Comparison of ENCODE assay signal across 1 cellular context in the genomic region with DNA sequence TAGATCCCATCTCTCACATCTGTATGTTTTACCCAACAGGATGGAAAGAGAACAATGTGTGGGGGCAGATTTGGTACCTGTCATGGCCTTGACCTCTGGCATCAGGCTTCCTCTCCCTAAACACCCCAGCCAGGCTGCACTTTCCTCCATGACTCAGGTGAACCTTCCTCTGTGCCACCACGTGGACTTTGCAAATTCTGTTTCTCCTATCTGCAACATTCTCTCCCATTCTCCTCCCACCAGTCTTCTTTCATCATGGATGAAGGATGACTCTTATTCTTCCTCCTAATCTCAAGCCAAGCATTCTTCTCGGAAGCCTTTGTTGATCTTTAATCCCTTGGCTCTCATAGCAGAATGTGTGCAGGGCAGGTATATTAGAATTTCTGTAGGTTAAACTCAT.
TF ChIP-seq lines count a peak whose summit lies in the region.

No MANE protein-coding gene starts in this region.

TF ChIP-seq in IMR-90, 13 proteins besides CTCF, POLR2A, EP300 and RAD21 (continued from another document):
- TF ChIP-seq RFX5 (IDR thresholded peaks at IDR 0.05; ENCODE audit: low read depth, low read length) = no peak
- no peak for TF ChIP-seq MAZ (IDR thresholded peaks at IDR 0.05; ENCODE audit: borderline replicate concordance, low read depth, low read length)
- TF ChIP-seq MAFK (IDR thresholded peaks at IDR 0.05; ENCODE audit: low read depth, low read length) = no peak
- no peak for TF ChIP-seq CHD1 (IDR thresholded peaks at IDR 0.05; ENCODE audit: low read depth, low read length)
- no peak for TF ChIP-seq NFE2L2 (IDR thresholded peaks at IDR 0.05; ENCODE audit: low read depth, low read length)
- no peak for TF ChIP-seq BHLHE40 (IDR thresholded peaks at IDR 0.05; ENCODE audit: low read depth, low read length)
